ENCODE assay signal across 13 cellular contexts in genomic region chr4:184768296-184768695, GRCh38. TPM values are rescaled to one million over a fixed set of nuclear protein-coding genes. Genes with fewer than 3 reads are reported as not detected.
DNase-seq lines count a peak whose midpoint lies in the region; ATAC-seq and TF ChIP-seq lines count a peak whose summit lies in the region.
"Had no signal": no experiment of that assay in that cellular context is flagged by ENCODE, and none has a peak within 500 bp of the region (broad histone marks: within the 10 kb centered on the region; RNA-seq: fewer than 3 reads in every experiment).

No MANE protein-coding gene starts in this region.

- H4K8ac ChIP-seq in IMR-90 (ENCODE audit: low read depth in 2 of 2, low read length in 2 of 2): no peak overlapping the region

- TF ChIP-seq RAD21 in IMR-90 (IDR thresholded peaks at IDR 0.05; ENCODE audit: low read length): no peak

- H2BK20ac ChIP-seq in IMR-90 (ENCODE audit: low read depth, low read length): no peak overlapping the region

- no peaks in the 10 kb centered on the region for H3K79me1 ChIP-seq in IMR-90 (ENCODE audit: low read depth in 1 of 2, low read length in 2 of 2)

- no peak for ATAC-seq in IMR-90 (ENCODE audit: low read depth)
- ATAC-seq in gastrocnemius medialis: no peak
- no peak for ATAC-seq in GM21367 (IDR thresholded peaks at IDR 0.05; ENCODE audit: unreplicated experiment)

- H3K4me3 ChIP-seq in IMR-90 (ENCODE audit: insufficient read depth, low read depth, low read length) (no peak overlapping the region), fibroblast of the aortic adventitia (ENCODE audit: low read depth, low read length) (no peak overlapping the region), gastrocnemius medialis (no peak overlapping the region)
- H3K4me3 ChIP-seq: BLaER1 treated with 17β-estradiol and CSF1 and Interleukin-3, amounts not matched to agents 10 nM and 100 nM had no signal

- no peak overlapping the region for H4K5ac ChIP-seq in IMR-90 (ENCODE audit: low read depth, low read length)

- TF ChIP-seq POLR2A in IMR-90 (IDR thresholded peaks at IDR 0.05; ENCODE audit: low read depth, low read length) (no peak), gastrocnemius medialis (IDR thresholded peaks at IDR 0.05) (no peak)

- H2BK5ac ChIP-seq in IMR-90 (ENCODE audit: low read depth, low read length, poor library complexity, severe bottlenecking): no peak overlapping the region

- in situ Hi-C loops in IMR-90 (cut with MboI; ENCODE audit: low sequenced_read_pairs) (no loop called here), gastrocnemius medialis (cut with MboI; ENCODE audit: low sequenced_read_pairs in 4 of 4) (loop anchor here in 1 of 4 donors (25.0 kb wide), 1 partner anchor 369 kb away; the partner anchor contains the start of gene SLC25A4)

- no peak overlapping the region for H3K4me2 ChIP-seq in IMR-90 (ENCODE audit: low read depth, low read length)
- H3K4me2 ChIP-seq: BLaER1 treated with 17β-estradiol and CSF1 and Interleukin-3, amounts not matched to agents 10 nM and 100 nM had no signal

- H3K18ac ChIP-seq in IMR-90 (ENCODE audit: low read depth, low read length): no peak overlapping the region

- no peak overlapping the region for H2AK9ac ChIP-seq in IMR-90 (replicated peaks; ENCODE audit: low read depth, low read length, poor library complexity)

- H3K27me3 ChIP-seq in IMR-90 (ENCODE audit: control insufficient read depth, insufficient read depth, low read length) (no peaks in the 10 kb centered on the region), gastrocnemius medialis (no peaks in the 10 kb centered on the region)
- H3K27me3 ChIP-seq: BLaER1 treated with 17β-estradiol and CSF1 and Interleukin-3, amounts not matched to agents 10 nM and 100 nM had no signal

- peaks cover 14% of the 10 kb centered on the region for H3K36me3 ChIP-seq in IMR-90 (ENCODE audit: control insufficient read depth, insufficient read depth, low read length)
- peaks cover 13 to 99% of the 10 kb centered on the region in 2 donors for H3K36me3 ChIP-seq in gastrocnemius medialis

- no peak for DNase-seq in IMR-90
- DNase-seq in amniotic epithelial cell (ENCODE audit: low read depth): peak; percentile 37
- peak; percentile 19 for DNase-seq in fibroblast of the aortic adventitia (ENCODE audit: low read depth)
- no peak for DNase-seq in gastrocnemius medialis
- no peak for DNase-seq in activated CD4-positive, alpha-beta T cell treated with anti-CD3 and anti-CD28 coated beads for 48 hours
- no peak for DNase-seq in C1 segment of cervical spinal cord (lab: John Stamatoyannopoulos, UW)
- DNase-seq: CD4-positive, CD25-positive, alpha-beta regulatory T cell; CD8-positive, alpha-beta memory T cell; COR-L47; GDM1; H9 had no signal

- no peak overlapping the region for H3K23ac ChIP-seq in IMR-90 (ENCODE audit: low read depth, low read length)

- TF ChIP-seq CTCF in IMR-90 (conservative IDR thresholded peaks at IDR 0.05; ENCODE audit: low read depth, low read length) (no peak), fibroblast of the aortic adventitia (IDR thresholded peaks at IDR 0.05; ENCODE audit: insufficient read depth, low read length) (no peak), gastrocnemius medialis (IDR thresholded peaks at IDR 0.05 in 4 of 5, conservative IDR thresholded peaks at IDR 0.05 in 1 of 5) (no peak)

- H2AK5ac ChIP-seq in IMR-90 (ENCODE audit: low read depth, low read length): no peak overlapping the region

- H3K9me1 ChIP-seq in IMR-90 (ENCODE audit: insufficient read depth, low read length): no peaks in the 10 kb centered on the region

- POLR2A ChIA-PET in IMR-90 (lab: Charles Lee; ENCODE audit: unreplicated experiment): no interaction called here

- intact Hi-C loops in IMR-90 (cut with micrococcal nuclease): no loop called here
- intact Hi-C loops in gastrocnemius medialis (cut with DNase I; ENCODE audit: low total_unique reads): loop anchor here (2.0 kb wide), 1 partner anchor 17 kb away; no protein-coding TSS in a partner anchor

- no CpG with 5 or more reads among the region's 5 CpGs for WGBS in IMR-90 (ENCODE audit: extremely low coverage in 2 of 2, insufficient read length in 1 of 2), 2 experiments

- no peak overlapping the region for H4K91ac ChIP-seq in IMR-90 (ENCODE audit: insufficient read depth, low read depth, low read length)

- no peak overlapping the region for H3K27ac ChIP-seq in IMR-90 (ENCODE audit: insufficient read depth, low read length)
- peak overlapping the region; percentile 33 to 83 (median 40) for H3K27ac ChIP-seq in gastrocnemius medialis
- H3K27ac ChIP-seq: BLaER1 treated with 17β-estradiol and CSF1 and Interleukin-3, amounts not matched to agents 10 nM and 100 nM had no signal

- CTCF ChIA-PET in IMR-90 (lab: Yijun Ruan, JAX): no interaction called here

- dilution Hi-C loops in IMR-90 (cut with HindIII; ENCODE audit: low sequenced_read_pairs, unreplicated experiment): no loop called here

- no TSS peak for BruUV-seq in IMR-90 (replicated peaks; lab: Mats Ljungman, UMichigan)

- no peak overlapping the region for H2BK15ac ChIP-seq in IMR-90 (ENCODE audit: low read depth, low read length)

- H4K20me1 ChIP-seq in IMR-90 (ENCODE audit: insufficient read depth, low read length): no peaks in the 10 kb centered on the region

- H3K9ac ChIP-seq in IMR-90 (ENCODE audit: low read depth, low read length): no peak overlapping the region

- H3K9me3 ChIP-seq in IMR-90 (ENCODE audit: control insufficient read depth, insufficient read depth, low read length) (no peaks in the 10 kb centered on the region), gastrocnemius medialis (no peaks in the 10 kb centered on the region)
- H3K9me3 ChIP-seq: BLaER1 treated with 17β-estradiol and CSF1 and Interleukin-3, amounts not matched to agents 10 nM and 100 nM had no signal

- H3K14ac ChIP-seq in IMR-90 (replicated peaks; ENCODE audit: low read depth, low read length): no peak overlapping the region

- H3K56ac ChIP-seq in IMR-90 (ENCODE audit: extremely low read depth, insufficient read depth, low read length): no peak overlapping the region

- no peak overlapping the region for H3K4ac ChIP-seq in IMR-90 (ENCODE audit: low read depth, low read length)

- H3K4me1 ChIP-seq in IMR-90 (ENCODE audit: control insufficient read depth, insufficient read depth, low read length) (peaks cover 3% of the 10 kb centered on the region), gastrocnemius medialis (peaks cover 32 to 46% of the 10 kb centered on the region in 2 donors)

- H2BK120ac ChIP-seq in IMR-90 (ENCODE audit: low read depth, low read length): no peak overlapping the region

- H2AFZ ChIP-seq in IMR-90 (replicated peaks; ENCODE audit: low read length, poor library complexity): no peak overlapping the region

TF ChIP-seq in IMR-90, 13 proteins besides CTCF, POLR2A, EP300 and RAD21:
- TF ChIP-seq NFE2L2 (IDR thresholded peaks at IDR 0.05; ENCODE audit: low read depth, low read length) (peak; percentile 24; the same call in 1 of the 2 replicates), MAFK (IDR thresholded peaks at IDR 0.05; ENCODE audit: low read depth, low read length) (no peak)

RNA-seq across cellular contexts. Expression of gene CENPU, which starts 34.4 kb away (rescaled TPM):
- 13.6 and 26.7 TPM in 2 replicates for total RNA-seq in IMR-90 (2012; rRNA removed)
- polyA plus RNA-seq in IMR-90 (2012; rRNA removed): 12.0 and 14.6 TPM in 2 replicates
- 0.98 and 1.5 TPM in 2 replicates for polyA plus RNA-seq in IMR-90 (2012; cell fraction: cytosol; rRNA removed)
- polyA plus RNA-seq in IMR-90 (2012; cell fraction: nucleus; rRNA removed; ENCODE audit: low replicate concordance): 0.63 and 7.0 TPM in 2 replicates
- 3.3 and 30.5 TPM in 2 replicates for total RNA-seq in fibroblast of the aortic adventitia (ENCODE audit: low replicate concordance)
- 1 to 10 TPM in 2 of 4 donors, under 1 TPM in 1, not detected in 1; 0.75 to 2.7 (median 2.2) TPM for total RNA-seq in gastrocnemius medialis

RNA-seq across cellular contexts. Expression of gene ACSL1, which starts 57.5 kb away (rescaled TPM):
- 26.0 and 27.5 TPM in 2 replicates for total RNA-seq in IMR-90 (2012; rRNA removed)
- 9.8 and 14.4 TPM in 2 replicates for polyA plus RNA-seq in IMR-90 (2012; rRNA removed)
- 5.3 and 8.6 TPM in 2 replicates for polyA plus RNA-seq in IMR-90 (2012; cell fraction: cytosol; rRNA removed)
- 5.3 and 12.8 TPM in 2 replicates for polyA plus RNA-seq in IMR-90 (2012; cell fraction: nucleus; rRNA removed; ENCODE audit: low replicate concordance)
- 26.2 and 26.3 TPM in 2 replicates for total RNA-seq in fibroblast of the aortic adventitia (ENCODE audit: low replicate concordance)
- 1,000 to 10,000 TPM in 3 of 4 donors, 100 to 1,000 TPM in 1; 591 to 2,181 (median 1,316) TPM for total RNA-seq in gastrocnemius medialis

Comparison
In these comparisons a context has a peak if more than half of its experiments do, and no peak if none do; other contexts are left out.
1. DNase-seq: peak in amniotic epithelial cell (single experiment) and fibroblast of the aortic adventitia (single experiment); none in IMR-90 (single experiment), gastrocnemius medialis (0 of 2), activated CD4-positive, alpha-beta T cell treated with anti-CD3 and anti-CD28 coated beads for 48 hours (single experiment) and C1 segment of cervical spinal cord (0 of 14).
2. RNA of gene ACSL1, which starts 57.5 kb away (total RNA-seq): 591 to 2,181 TPM in gastrocnemius medialis; 26.2 to 26.3 TPM in fibroblast of the aortic adventitia and 26.0 to 27.5 TPM in IMR-90; every median in the first group is over 10 times any median in the second.